In genomic region chr11:64774144-64774543, GRCh38 we compare ENCODE assay signal across 20 cellular contexts. TPM values are rescaled to one million over a fixed set of nuclear protein-coding genes. Genes with fewer than 3 reads are reported as not detected.
A peak's percentile ranks its signal among the peaks of the same experiment; 100 is the strongest.
DNase-seq lines count a peak whose midpoint lies in the region; ATAC-seq and TF ChIP-seq lines count a peak whose summit lies in the region.
"Had no signal": no experiment of that assay in that cellular context is flagged by ENCODE, and none has a peak within 500 bp of the region (broad histone marks: within the 10 kb centered on the region; RNA-seq: fewer than 3 reads in every experiment).

No MANE protein-coding gene starts in this region.

- H3F3A ChIP-seq in GM23338 (replicated peaks; ENCODE audit: low read depth), result peaks cover 76% of the 10 kb centered on the region

- H3K27ac ChIP-seq in GM23338 (ENCODE audit: low read depth), result peak overlapping the region; percentile 68; the same call in 1 of the 2 replicates
- H3K27ac ChIP-seq: 22Rv1, brain microvascular endothelial cell had no signal

- H3K36me3 ChIP-seq in GM23338 (ENCODE audit: insufficient read depth), result peaks cover 81% of the 10 kb centered on the region

- H3K27ac Mint-ChIP-seq in activated CD4-positive, alpha-beta T cell treated with anti-CD3 and anti-CD28 coated beads for 36 hours, result peak overlapping the region; percentile 88
- no peak overlapping the region for H3K27ac Mint-ChIP-seq in GM23338
- no peak overlapping the region for H3K27ac Mint-ChIP-seq in activated naive CD8-positive, alpha-beta T cell treated with anti-CD3 and anti-CD28 coated beads, Interleukin-2, amount 10 ng/mL, durations not matched to agents 7 days and 5 days
- H3K27ac Mint-ChIP-seq in nephron, result no peak overlapping the region
- H3K27ac Mint-ChIP-seq: dendritic cell treated with granulocyte-macrophage colony-stimulating factor and Interleukin-4, amounts not matched to agents 40 ng/mL and 50 ng/mL, for 4 days had no signal

- no peaks in the 10 kb centered on the region for H3K9me3 Mint-ChIP-seq in activated CD4-positive, alpha-beta T cell treated with anti-CD3 and anti-CD28 coated beads for 36 hours (ENCODE audit: low read depth)
- H3K9me3 Mint-ChIP-seq in GM23338 (no peaks in the 10 kb centered on the region; the same call in 2 of the 3 replicates), nephron (no peaks in the 10 kb centered on the region)
- H3K9me3 Mint-ChIP-seq in activated naive CD8-positive, alpha-beta T cell treated with anti-CD3 and anti-CD28 coated beads, Interleukin-2, amount 10 ng/mL, durations not matched to agents 7 days and 5 days, result no peaks in the 10 kb centered on the region
- H3K9me3 Mint-ChIP-seq: CD14-positive monocyte; dendritic cell treated with granulocyte-macrophage colony-stimulating factor and Interleukin-4, amounts not matched to agents 40 ng/mL and 50 ng/mL, for 4 days had no signal

- TF ChIP-seq CTCF in GM23338 (conservative IDR thresholded peaks at IDR 0.05; ENCODE audit: low read depth in 2 of 2) (no peak), nephron (IDR thresholded peaks at IDR 0.05; ENCODE audit: unreplicated experiment in 3 of 3) (no peak)

- peaks cover 83% of the 10 kb centered on the region for H3K36me3 Mint-ChIP-seq in activated CD4-positive, alpha-beta T cell treated with anti-CD3 and anti-CD28 coated beads for 36 hours (ENCODE audit: low read depth)
- peaks cover 84% of the 10 kb centered on the region for H3K36me3 Mint-ChIP-seq in GM23338 (ENCODE audit: low read depth)
- peaks cover 62% of the 10 kb centered on the region for H3K36me3 Mint-ChIP-seq in activated naive CD8-positive, alpha-beta T cell treated with anti-CD3 and anti-CD28 coated beads, Interleukin-2, amount 10 ng/mL, durations not matched to agents 7 days and 5 days
- H3K36me3 Mint-ChIP-seq in nephron (ENCODE audit: low read depth), result peaks cover 83% of the 10 kb centered on the region

- H4K20me1 ChIP-seq in GM23338 (replicated peaks; ENCODE audit: insufficient read depth), result peaks cover 79% of the 10 kb centered on the region

- H3K4me3 ChIP-seq in GM23338, result no peak overlapping the region
- H3K4me3 ChIP-seq: HAP-1 had no signal

- H3K79me2 ChIP-seq in GM23338 (replicated peaks; ENCODE audit: insufficient read depth), result peaks cover 82% of the 10 kb centered on the region

- no peaks in the 10 kb centered on the region for H3K27me3 ChIP-seq in GM23338 (ENCODE audit: insufficient read depth)
- H3K27me3 ChIP-seq: brain microvascular endothelial cell had no signal

- H2AFZ ChIP-seq in GM23338, result no peak overlapping the region

- peak overlapping the region; percentile 0 for H3K4me3 Mint-ChIP-seq in activated CD4-positive, alpha-beta T cell treated with anti-CD3 and anti-CD28 coated beads for 36 hours
- H3K4me3 Mint-ChIP-seq in GM23338 (no peak overlapping the region), nephron (peak overlapping the region; percentile 27 to 74 (median 66))
- peak overlapping the region; percentile 16 for H3K4me3 Mint-ChIP-seq in activated naive CD8-positive, alpha-beta T cell treated with anti-CD3 and anti-CD28 coated beads, Interleukin-2, amount 10 ng/mL, durations not matched to agents 7 days and 5 days
- H3K4me3 Mint-ChIP-seq: CD14-positive monocyte; dendritic cell treated with granulocyte-macrophage colony-stimulating factor and Interleukin-4, amounts not matched to agents 40 ng/mL and 50 ng/mL, for 4 days had no signal

- DNase-seq in activated CD4-positive, alpha-beta T cell treated with anti-CD3 and anti-CD28 coated beads for 36 hours, result no peak
- DNase-seq in activated CD4-positive, alpha-beta T cell treated with anti-CD3 and anti-CD28 coated beads, Interleukin-2, amount 50 U/mL, for 4 hours, result no peak
- DNase-seq in GM23338 (ENCODE audit: low spot score) (no peak), CD1c-positive myeloid dendritic cell (ENCODE audit: extremely low spot score) (no peak)
- no peak for DNase-seq in activated naive CD8-positive, alpha-beta T cell treated with anti-CD3 and anti-CD28 coated beads, Interleukin-2, amount 10 ng/mL, durations not matched to agents 7 days and 5 days
- DNase-seq: activated gamma-delta T cell treated with Interleukin-2 at 50 U/mL for 16 hours, brain microvascular endothelial cell, DMS79 treated with DMSO at 0.1 percent for 48 hours, erythroblast, NCI-H1436, NCI-H82 had no signal

- intact Hi-C loops in activated CD4-positive, alpha-beta T cell treated with anti-CD3 and anti-CD28 coated beads for 36 hours (cut with DNase I, micrococcal nuclease), result loop anchor here in 1 of 2 experiments (10.0 kb wide), 1 partner anchor 341 kb away; the partner anchor contains the start of genes TM7SF2 and ZNHIT2

- H3K4me1 ChIP-seq in GM23338 (ENCODE audit: insufficient read depth), result peaks cover 10% of the 10 kb centered on the region

- no peak for ATAC-seq in activated CD4-positive, alpha-beta T cell treated with anti-CD3 and anti-CD28 coated beads for 36 hours
- ATAC-seq in GM23338, result no peak
- no peak for ATAC-seq in activated naive CD8-positive, alpha-beta T cell treated with anti-CD3 and anti-CD28 coated beads, Interleukin-2, amount 10 ng/mL, durations not matched to agents 7 days and 5 days (ENCODE audit: low read depth)
- ATAC-seq in GM18498 (IDR thresholded peaks at IDR 0.05; ENCODE audit: unreplicated experiment), result no peak
- no peak for ATAC-seq in GM21515 (IDR thresholded peaks at IDR 0.05; ENCODE audit: unreplicated experiment)

- H3K4me1 Mint-ChIP-seq in activated CD4-positive, alpha-beta T cell treated with anti-CD3 and anti-CD28 coated beads for 36 hours, result peaks cover 78% of the 10 kb centered on the region
- H3K4me1 Mint-ChIP-seq in GM23338 (peaks cover 30% of the 10 kb centered on the region), nephron (peaks cover 67% of the 10 kb centered on the region)
- peaks cover 65% of the 10 kb centered on the region for H3K4me1 Mint-ChIP-seq in activated naive CD8-positive, alpha-beta T cell treated with anti-CD3 and anti-CD28 coated beads, Interleukin-2, amount 10 ng/mL, durations not matched to agents 7 days and 5 days

- no peak overlapping the region for H3K4me2 ChIP-seq in GM23338

- CTCF ChIA-PET in activated CD4-positive, alpha-beta T cell treated with anti-CD3 and anti-CD28 coated beads for 36 hours (lab: Charles Lee), result interaction anchor here (0.7 to 4.1 kb wide), 5 partner anchors 8 to 240 kb away, joined by 3 to 38 read pairs (median 4); partner anchors contain the start of gene ARL2

- POLR2A ChIA-PET in activated CD4-positive, alpha-beta T cell treated with anti-CD3 and anti-CD28 coated beads for 36 hours (lab: Charles Lee), result interaction anchor here (1.0 to 3.0 kb wide), 5 partner anchors 10 to 473 kb away, joined by 4 to 17 read pairs (median 11); partner anchors contain the start of gene PYGM
- POLR2A ChIA-PET in activated naive CD8-positive, alpha-beta T cell treated with anti-CD3 and anti-CD28 coated beads, Interleukin-2, amount 10 ng/mL, durations not matched to agents 7 days and 5 days (lab: Charles Lee), result interaction anchor here (3.0 to 11.0 kb wide), 2 partner anchors 11 to 30 kb away, joined by 18 to 157 read pairs; partner anchors contain the start of genes PYGM and RASGRP2

- H3K9me2 ChIP-seq in GM23338 (ENCODE audit: insufficient read depth), result no peaks in the 10 kb centered on the region

- no peaks in the 10 kb centered on the region for H3K27me3 Mint-ChIP-seq in activated CD4-positive, alpha-beta T cell treated with anti-CD3 and anti-CD28 coated beads for 36 hours
- H3K27me3 Mint-ChIP-seq in GM23338 (ENCODE audit: insufficient read depth, low read depth, poor library complexity) (peaks cover 19% of the 10 kb centered on the region), nephron (ENCODE audit: low read depth) (no peaks in the 10 kb centered on the region)
- H3K27me3 Mint-ChIP-seq in activated naive CD8-positive, alpha-beta T cell treated with anti-CD3 and anti-CD28 coated beads, Interleukin-2, amount 10 ng/mL, durations not matched to agents 7 days and 5 days, result no peaks in the 10 kb centered on the region
- H3K27me3 Mint-ChIP-seq: dendritic cell treated with granulocyte-macrophage colony-stimulating factor and Interleukin-4, amounts not matched to agents 40 ng/mL and 50 ng/mL, for 4 days had no signal

TF ChIP-seq in GM23338, 12 proteins besides CTCF, POLR2A, EP300 and RAD21 (continues in another document):
- no peak for TF ChIP-seq ZNF114 (CRISPR knock-in tag; IDR thresholded peaks at IDR 0.05)

RNA-seq across cellular contexts. Expression of gene SF1, which starts 4.2 kb away (rescaled TPM):
- 100 to 1,000 TPM; 318 to 362 TPM for total RNA-seq in activated CD4-positive, alpha-beta T cell treated with anti-CD3 and anti-CD28 coated beads for 36 hours
- 235 and 252 TPM in 2 replicates for total RNA-seq in GM23338 (2014; rRNA removed; shearing (Covaris generic))
- 76.9 and 82.9 TPM in 2 replicates for polyA plus RNA-seq in GM23338 (2016; fragmentation: Nextera tagmentation; extraction: Ambion mirVana)
- 100 to 1,000 TPM; 519 to 524 TPM for total RNA-seq in activated naive CD8-positive, alpha-beta T cell treated with anti-CD3 and anti-CD28 coated beads, Interleukin-2, amount 10 ng/mL, durations not matched to agents 7 days and 5 days

RNA-seq across cellular contexts. Expression of gene PYGM, which starts 14.4 kb away (rescaled TPM):
- 1 to 10 TPM in 1 of 2 experiments, under 1 TPM in 1; 0.87 to 1.5 TPM for total RNA-seq in activated CD4-positive, alpha-beta T cell treated with anti-CD3 and anti-CD28 coated beads for 36 hours
- 3.9 and 4.4 TPM in 2 replicates for total RNA-seq in GM23338 (2014; rRNA removed; shearing (Covaris generic))
- 1.5 and 2.8 TPM in 2 replicates for polyA plus RNA-seq in GM23338 (2016; fragmentation: Nextera tagmentation; extraction: Ambion mirVana)
- 1 to 10 TPM; 3.8 to 7.2 TPM for total RNA-seq in activated naive CD8-positive, alpha-beta T cell treated with anti-CD3 and anti-CD28 coated beads, Interleukin-2, amount 10 ng/mL, durations not matched to agents 7 days and 5 days
- total RNA-seq: glomerular endothelial cell, LHCN-M2 had no signal

RNA-seq across cellular contexts. Expression of gene MAP4K2, which starts 28.9 kb away (rescaled TPM):
- total RNA-seq in activated CD4-positive, alpha-beta T cell treated with anti-CD3 and anti-CD28 coated beads for 36 hours, result 10 to 100 TPM; 54.0 to 57.3 TPM
- total RNA-seq in GM23338 (2014; rRNA removed; shearing (Covaris generic)), result 32.3 and 42.6 TPM in 2 replicates
- 9.9 and 11.2 TPM in 2 replicates for polyA plus RNA-seq in GM23338 (2016; fragmentation: Nextera tagmentation; extraction: Ambion mirVana)
- total RNA-seq in activated naive CD8-positive, alpha-beta T cell treated with anti-CD3 and anti-CD28 coated beads, Interleukin-2, amount 10 ng/mL, durations not matched to agents 7 days and 5 days, result 10 to 100 TPM; 92.0 to 96.2 TPM

RNA-seq across cellular contexts. Expression of gene RASGRP2, which starts 30.2 kb away (rescaled TPM):
- total RNA-seq in activated CD4-positive, alpha-beta T cell treated with anti-CD3 and anti-CD28 coated beads for 36 hours, result 1 to 10 TPM; 5.6 to 5.9 TPM
- 30.1 and 34.4 TPM in 2 replicates for total RNA-seq in GM23338 (2014; rRNA removed; shearing (Covaris generic))
- 50.4 and 60.5 TPM in 2 replicates for polyA plus RNA-seq in GM23338 (2016; fragmentation: Nextera tagmentation; extraction: Ambion mirVana)
- 100 to 1,000 TPM; 159 to 162 TPM for total RNA-seq in activated naive CD8-positive, alpha-beta T cell treated with anti-CD3 and anti-CD28 coated beads, Interleukin-2, amount 10 ng/mL, durations not matched to agents 7 days and 5 days

RNA-seq across cellular contexts. Expression of gene MEN1, which starts 36.2 kb away (rescaled TPM):
- total RNA-seq in activated CD4-positive, alpha-beta T cell treated with anti-CD3 and anti-CD28 coated beads for 36 hours, result 10 to 100 TPM; 34.8 to 38.5 TPM
- total RNA-seq in GM23338 (2014; rRNA removed; shearing (Covaris generic)), result 38.9 and 45.2 TPM in 2 replicates
- polyA plus RNA-seq in GM23338 (2016; fragmentation: Nextera tagmentation; extraction: Ambion mirVana), result 27.2 and 31.6 TPM in 2 replicates
- 10 to 100 TPM; 37.4 to 39.0 TPM for total RNA-seq in activated naive CD8-positive, alpha-beta T cell treated with anti-CD3 and anti-CD28 coated beads, Interleukin-2, amount 10 ng/mL, durations not matched to agents 7 days and 5 days
